Comparison of ENCODE assay signal across 8 cellular contexts in genomic region chr13:27270594-27271520, GRCh38. TPM values are rescaled to one million over a fixed set of nuclear protein-coding genes. Genes with fewer than 3 reads are reported as not detected.
DNase-seq lines count a peak whose midpoint lies in the region; ATAC-seq and TF ChIP-seq lines count a peak whose summit lies in the region.

A gene with protein sequence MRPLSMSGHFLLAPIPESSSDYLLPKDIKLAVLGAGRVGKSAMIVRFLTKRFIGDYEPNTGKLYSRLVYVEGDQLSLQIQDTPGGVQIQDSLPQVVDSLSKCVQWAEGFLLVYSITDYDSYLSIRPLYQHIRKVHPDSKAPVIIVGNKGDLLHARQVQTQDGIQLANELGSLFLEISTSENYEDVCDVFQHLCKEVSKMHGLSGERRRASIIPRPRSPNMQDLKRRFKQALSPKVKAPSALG (plus strand): TSS chr13:27270830. CDS start chr13:27270945, 115 bp downstream.

- peak within 1 kb of the TSS; percentile 95 for H3K4me3 ChIP-seq in lower lobe of right lung

- peak within 1 kb of the TSS; percentile 92 for H3K27ac ChIP-seq in lower lobe of right lung

- CTCF ChIA-PET in activated CD8-positive, alpha-beta T cell treated with anti-CD3 and anti-CD28 coated beads for 36 hours (lab: Charles Lee), result interaction anchor here (0.6 to 4.2 kb wide), 34 partner anchors 8 to 556 kb away, joined by 3 to 32 read pairs (median 4); no protein-coding TSS in a partner anchor

- no peaks in the 10 kb centered on the region for H3K27me3 Mint-ChIP-seq in activated CD8-positive, alpha-beta T cell treated with anti-CD3 and anti-CD28 coated beads for 36 hours

- no peaks in the 10 kb centered on the region for H3K9me3 ChIP-seq in lower lobe of right lung

- peak within 1 kb of the TSS; percentile 77 for H3K4me3 Mint-ChIP-seq in activated CD8-positive, alpha-beta T cell treated with anti-CD3 and anti-CD28 coated beads for 36 hours

- H3K36me3 ChIP-seq in lower lobe of right lung, result peaks cover 4% of the 10 kb centered on the region

- H3K27me3 ChIP-seq in lower lobe of right lung (ENCODE audit: low read depth), result no peaks in the 10 kb centered on the region

- peaks cover 6% of the 10 kb centered on the region for H3K4me1 Mint-ChIP-seq in activated CD8-positive, alpha-beta T cell treated with anti-CD3 and anti-CD28 coated beads for 36 hours (ENCODE audit: low read depth)

- TF ChIP-seq CTCF in AG09319 (IDR thresholded peaks at IDR 0.05; ENCODE audit: low read depth, low read length), result peak; percentile 48
- TF ChIP-seq CTCF in activated CD8-positive, alpha-beta T cell treated with anti-CD3 and anti-CD28 coated beads for 36 hours (IDR thresholded peaks at IDR 0.05), result peak; percentile 100
- TF ChIP-seq CTCF in lower lobe of right lung (IDR thresholded peaks at IDR 0.05), result peak; percentile 92

- DNase-seq in AG09319 (ENCODE audit: extremely low read depth, low read depth) (peak; percentile 87), NCI-H524 (lab: John Stamatoyannopoulos, UW) (peak; percentile 83 to 92), ecto neural progenitor cell (ENCODE audit: low spot score) (peak; percentile 87), lower lobe of right lung (peak; percentile 92)
- peak; percentile 64 for DNase-seq in activated CD8-positive, alpha-beta T cell treated with anti-CD3 and anti-CD28 coated beads for 36 hours
- DNase-seq in stimulated activated CD4-positive, alpha-beta T cell treated with anti-CD3 and anti-CD28 coated beads, TNF-alpha, amount 100 ng/mL, for 24 hours (ENCODE audit: low read depth in 3 of 3), result peak in 2 of 3 experiments; percentile 60 to 65

- intact Hi-C loops in activated CD8-positive, alpha-beta T cell treated with anti-CD3 and anti-CD28 coated beads for 36 hours (cut with micrococcal nuclease), result no loop called here
- intact Hi-C loops in lower lobe of right lung (cut with DNase I), result no loop called here

- peaks cover 35% of the 10 kb centered on the region for H3K4me1 ChIP-seq in lower lobe of right lung

- peak; percentile 87 for ATAC-seq in GM18867 (IDR thresholded peaks at IDR 0.05; ENCODE audit: unreplicated experiment)
- ATAC-seq in HG03095 (IDR thresholded peaks at IDR 0.05; ENCODE audit: unreplicated experiment), result peak; percentile 85
- ATAC-seq in activated CD8-positive, alpha-beta T cell treated with anti-CD3 and anti-CD28 coated beads for 36 hours, result peak; percentile 91
- ATAC-seq in lower lobe of right lung, result peak; percentile 96

- H3K27ac Mint-ChIP-seq in activated CD8-positive, alpha-beta T cell treated with anti-CD3 and anti-CD28 coated beads for 36 hours, result no peak within 1 kb of the TSS

- no peaks in the 10 kb centered on the region for H3K36me3 Mint-ChIP-seq in activated CD8-positive, alpha-beta T cell treated with anti-CD3 and anti-CD28 coated beads for 36 hours (ENCODE audit: low read depth)

- H3K9me3 Mint-ChIP-seq in activated CD8-positive, alpha-beta T cell treated with anti-CD3 and anti-CD28 coated beads for 36 hours, result no peaks in the 10 kb centered on the region

- POLR2A ChIA-PET in activated CD8-positive, alpha-beta T cell treated with anti-CD3 and anti-CD28 coated beads for 36 hours (lab: Charles Lee), result interaction anchor here (8.9 kb wide), 1 partner anchor 14 kb away, joined by 93 read pairs; no protein-coding TSS in a partner anchor

RNA-seq across cellular contexts. Expression of the gene that starts here (rescaled TPM):
- total RNA-seq in activated CD8-positive, alpha-beta T cell treated with anti-CD3 and anti-CD28 coated beads for 36 hours, result 1 to 10 TPM; 2.7 to 3.1 TPM
- 20.6 TPM for total RNA-seq in lower lobe of right lung

Comparison
In these comparisons a context has a peak if more than half of its experiments do, and no peak if none do; other contexts are left out.
1. Peak in every context shown above with its lines: DNase-seq, ATAC-seq, H3K4me3 ChIP-seq and H3K27ac ChIP-seq.
2. CTCF ChIP-seq: peak in every context shown above with its lines; median percentile 100 in activated CD8-positive, alpha-beta T cell treated with anti-CD3 and anti-CD28 coated beads for 36 hours; 92 in lower lobe of right lung; 48 in AG09319.